Comparison of ENCODE assay signal across 8 cellular contexts in genomic region chr1:183567584-183567983, GRCh38. TPM values are rescaled to one million over a fixed set of nuclear protein-coding genes. Genes with fewer than 3 reads are reported as not detected.
DNase-seq lines count a peak whose midpoint lies in the region; ATAC-seq and TF ChIP-seq lines count a peak whose summit lies in the region.

No MANE protein-coding gene starts in this region.

- H3K27me3 ChIP-seq in foreskin keratinocyte (no peaks in the 10 kb centered on the region), aorta (ENCODE audit: control insufficient read depth in 1 of 2, insufficient read depth in 2 of 2, low read length in 1 of 2) (no peaks in the 10 kb centered on the region)

- DNase-seq in DMS153 (lab: John Stamatoyannopoulos, UW) = peak; percentile 44
- no peak for DNase-seq in DMS153 treated with DMSO at 0.1 percent for 48 hours (lab: John Stamatoyannopoulos, UW; ENCODE audit: unreplicated experiment)
- peak; percentile 94 for DNase-seq in OCI-M1 (lab: John Stamatoyannopoulos, UW)
- peak; percentile 54 to 80 for DNase-seq in foreskin keratinocyte
- DNase-seq in aorta = peak in 1 of 2 donors; percentile 84
- DNase-seq in putamen (ENCODE audit: low spot score) = no peak
- no peak for DNase-seq in islet precursor cell

- H3K4me3 ChIP-seq in aorta (ENCODE audit: low read length in 2 of 2) = no peak overlapping the region

- no peaks in the 10 kb centered on the region for H3K36me3 ChIP-seq in aorta (ENCODE audit: control insufficient read depth in 1 of 2, insufficient read depth in 2 of 2, low read length in 1 of 2)

- no peaks in the 10 kb centered on the region for H3K9me3 ChIP-seq in aorta (ENCODE audit: control insufficient read depth, low read length)

- 35% methylated on average over 5 of the region's 5 CpGs for WGBS in aorta, 2 donors

- intact Hi-C loops in aorta (cut with DNase I) = no loop called here

- ATAC-seq in HG02642 (IDR thresholded peaks at IDR 0.05; ENCODE audit: poor library complexity, unreplicated experiment) (peak; percentile 66), foreskin keratinocyte (peak; percentile 67), aorta (ENCODE audit: low FRiP score) (peak; percentile 66)

- no peak for TF ChIP-seq CTCF in foreskin keratinocyte (conservative IDR thresholded peaks at IDR 0.05)

- peaks cover 12% of the 10 kb centered on the region for H3K4me1 ChIP-seq in foreskin keratinocyte
- H3K4me1 ChIP-seq in aorta (ENCODE audit: control insufficient read depth in 1 of 2, insufficient read depth in 2 of 2, low read length in 2 of 2) = no peaks in the 10 kb centered on the region

- peak overlapping the region; percentile 38 for H3K27ac ChIP-seq in foreskin keratinocyte
- H3K27ac ChIP-seq in aorta (ENCODE audit: low read depth in 1 of 2, low read length in 2 of 2) = no peak overlapping the region

RNA-seq across cellular contexts. Expression of gene NCF2, which starts 22.7 kb away (rescaled TPM):
- total RNA-seq in foreskin keratinocyte (2.3 and 4.7 TPM in 2 replicates), aorta (10 to 100 TPM; 17.0 to 28.0 TPM)
- polyA plus RNA-seq in foreskin keratinocyte (1.7 and 3.5 TPM in 2 replicates), aorta (10 to 100 TPM in 1 of 2 donors, 1 to 10 TPM in 1; 2.2 to 19.8 TPM)

Comparison
In these comparisons a context has a peak if more than half of its experiments do, and no peak if none do; other contexts are left out.
1. DNase-seq: peak in DMS153 (single experiment), OCI-M1 (single experiment) and foreskin keratinocyte (2 of 2); none in DMS153 treated with DMSO at 0.1 percent for 48 hours (single experiment), putamen (single experiment) and islet precursor cell (single experiment).
2. Peak in every context shown above with its lines, with median percentiles within 50 percentile points of each other: ATAC-seq.